In genomic region chr13:110062777-110063442, GRCh38 we compare ENCODE assay signal across 2 cellular contexts.
TF ChIP-seq lines count a peak whose summit lies in the region.

No MANE protein-coding gene starts in this region.

TF ChIP-seq in SK-N-SH, 30 proteins besides CTCF, POLR2A, EP300 and RAD21 (continued from another document):
- TF ChIP-seq REST (IDR thresholded peaks at IDR 0.05; ENCODE audit: low read depth, low read length) (no peak), CHD2 (IDR thresholded peaks at IDR 0.05; ENCODE audit: low read length, partially characterized antibody) (no peak), FOSL2 (IDR thresholded peaks at IDR 0.05; ENCODE audit: borderline replicate concordance, low read depth) (no peak), EZH2phosphoT487 (IDR thresholded peaks at IDR 0.05; ENCODE audit: borderline replicate concordance, low read depth) (no peak)

TF ChIP-seq in SK-N-SH treated with all-trans-retinoic acid at 6 μM for 48 hours, 23 proteins besides CTCF, POLR2A, EP300 and RAD21 (continued from another document):
- TF ChIP-seq CREB5 (CRISPR knock-in tag; IDR thresholded peaks at IDR 0.05; ENCODE audit: low read depth) (no peak), SNAI2 (CRISPR knock-in tag; IDR thresholded peaks at IDR 0.05) (no peak), GLIS3 (CRISPR knock-in tag; IDR thresholded peaks at IDR 0.05) (no peak)
